In the genomic region with DNA sequence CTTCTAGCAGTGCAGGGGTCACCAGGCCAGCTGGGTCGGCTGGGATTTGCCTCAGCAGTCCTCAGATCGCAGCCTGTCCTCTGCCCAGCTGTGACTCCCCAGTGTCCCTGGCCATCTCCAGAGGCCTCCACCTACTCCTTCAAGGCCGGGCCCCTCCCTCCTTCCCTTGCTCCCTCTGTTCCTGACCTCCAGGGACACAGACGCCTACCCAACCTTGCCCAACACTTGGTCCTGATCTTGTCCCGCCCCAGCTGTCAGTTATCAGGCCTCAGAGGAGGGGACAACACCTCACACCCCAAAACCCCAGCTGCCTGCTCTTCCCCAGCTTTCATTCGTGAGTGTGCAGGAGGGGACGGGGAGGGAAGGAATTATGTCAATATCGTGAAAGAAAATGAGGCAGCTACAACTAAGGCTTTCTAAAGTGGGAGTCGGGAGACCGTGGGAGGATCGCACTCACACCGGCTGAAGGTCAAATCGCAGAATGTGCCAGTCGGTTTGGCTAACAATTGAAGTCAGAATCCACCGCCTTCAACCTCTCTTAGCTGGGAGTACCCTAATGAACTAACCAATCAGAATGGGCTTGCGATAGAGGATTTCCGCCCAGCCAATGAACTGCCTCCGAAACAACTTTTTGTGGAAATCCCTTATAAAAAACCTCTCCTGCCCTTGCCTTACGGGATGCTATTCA, we compare ENCODE assay signal across 1 cellular context.
TF ChIP-seq lines count a peak whose summit lies in the region.

No MANE protein-coding gene starts in this region.

TF ChIP-seq in IMR-90, 13 proteins besides CTCF, POLR2A, EP300 and RAD21:
- TF ChIP-seq SMC3 (IDR thresholded peaks at IDR 0.05; ENCODE audit: low read depth, low read length) (no peak), CEBPB (IDR thresholded peaks at IDR 0.05; ENCODE audit: low read depth, low read length) (no peak), ELK1 (IDR thresholded peaks at IDR 0.05; ENCODE audit: borderline replicate concordance, low read depth, low read length) (no peak), BHLHE40 (IDR thresholded peaks at IDR 0.05; ENCODE audit: low read depth, low read length) (no peak)
TF ChIP-seq in IMR-90: peak in this region for 0.
